Comparison of ENCODE assay signal across 16 cellular contexts in genomic region chr12:58906917-58907316, GRCh38. TPM values are rescaled to one million over a fixed set of nuclear protein-coding genes. Genes with fewer than 3 reads are reported as not detected.
DNase-seq lines count a peak whose midpoint lies in the region; ATAC-seq and TF ChIP-seq lines count a peak whose summit lies in the region.
"Had no signal": no experiment of that assay in that cellular context is flagged by ENCODE, and none has a peak within 500 bp of the region (broad histone marks: within the 10 kb centered on the region; RNA-seq: fewer than 3 reads in every experiment).

No MANE protein-coding gene starts in this region.

- no peak overlapping the region for H2BK5ac ChIP-seq in IMR-90 (ENCODE audit: low read depth, low read length, poor library complexity, severe bottlenecking)

- H2AK5ac ChIP-seq in IMR-90 (ENCODE audit: low read depth, low read length), result peak overlapping the region; percentile 75

- in situ Hi-C loops in IMR-90 (cut with MboI; ENCODE audit: low sequenced_read_pairs), result no loop called here

- dilution Hi-C loops in IMR-90 (cut with HindIII; ENCODE audit: low sequenced_read_pairs, unreplicated experiment), result no loop called here

- H4K20me1 ChIP-seq in IMR-90 (ENCODE audit: insufficient read depth, low read length), result peaks cover 4% of the 10 kb centered on the region; the same call in 1 of the 2 replicates

- peak overlapping the region; percentile 81; the same call in 1 of the 2 replicates for H4K5ac ChIP-seq in IMR-90 (ENCODE audit: low read depth, low read length)

- H3K27me3 ChIP-seq in IMR-90 (ENCODE audit: control insufficient read depth, insufficient read depth, low read length) (no peaks in the 10 kb centered on the region), prostate gland (replicated peaks; ENCODE audit: insufficient read depth) (no peaks in the 10 kb centered on the region)

- no peak for DNase-seq in IMR-90
- peak; percentile 88 for DNase-seq in epithelial cell of esophagus (ENCODE audit: low read depth)
- DNase-seq in nephron progenitor cell, result no peak
- DNase-seq in SIG-M5 (lab: John Stamatoyannopoulos, UW), result no peak
- DNase-seq in prostate gland (ENCODE audit: low spot score), result no peak
- no peak for DNase-seq in stimulated activated CD4-positive, alpha-beta T cell treated with anti-CD3 and anti-CD28 coated beads, Interleukin-15, amount 100 ng/mL, for 24 hours
- DNase-seq: Caco-2, DMS53, H9, MV-4-11, NCI-H1417, NCI-H1930, NCI-H226, NCI-H526 treated with DMSO at 0.1 percent for 48 hours had no signal

- TF ChIP-seq RAD21 in IMR-90 (IDR thresholded peaks at IDR 0.05; ENCODE audit: low read length), result no peak

- H2BK120ac ChIP-seq in IMR-90 (ENCODE audit: low read depth, low read length), result peak overlapping the region; percentile 16; the same call in 1 of the 2 replicates

- intact Hi-C loops in IMR-90 (cut with micrococcal nuclease) (no loop called here), prostate gland (cut with DNase I) (no loop called here)

- TF ChIP-seq POLR2A in IMR-90 (IDR thresholded peaks at IDR 0.05; ENCODE audit: low read depth, low read length), result no peak
- TF ChIP-seq POLR2A in prostate gland (IDR thresholded peaks at IDR 0.05), result no peak

- no peak overlapping the region; the same call in 1 of the 2 replicates for H3K14ac ChIP-seq in IMR-90 (replicated peaks; ENCODE audit: low read depth, low read length)

- no CpG with 5 or more reads among the region's 3 CpGs for WGBS in IMR-90 (ENCODE audit: extremely low coverage in 2 of 2, insufficient read length in 1 of 2), 2 experiments
- 64% methylated on average over 3 of the region's 3 CpGs for WGBS in prostate gland

- H3K23ac ChIP-seq in IMR-90 (ENCODE audit: low read depth, low read length), result no peak overlapping the region; the same call in 1 of the 2 replicates

- peaks cover 36% of the 10 kb centered on the region for H3K4me1 Mint-ChIP-seq in brain
- H3K4me1 Mint-ChIP-seq in nephron progenitor cell, result peaks cover 52% of the 10 kb centered on the region

- POLR2A ChIA-PET in IMR-90 (lab: Charles Lee; ENCODE audit: unreplicated experiment), result no interaction called here

- peak overlapping the region; percentile 71 for H3K18ac ChIP-seq in IMR-90 (ENCODE audit: low read depth, low read length)

- H3K27ac ChIP-seq in IMR-90 (ENCODE audit: insufficient read depth, low read length), result peak overlapping the region; percentile 61; the same call in 1 of the 2 replicates
- no peak overlapping the region for H3K27ac ChIP-seq in prostate gland

- CTCF ChIA-PET in IMR-90 (lab: Yijun Ruan, JAX), result interaction anchor here (1.4 kb wide), 1 partner anchor 14 kb away, joined by 5 read pairs; no protein-coding TSS in a partner anchor

- no peak overlapping the region for H3K56ac ChIP-seq in IMR-90 (ENCODE audit: extremely low read depth, insufficient read depth, low read length)

- no TSS peak for BruUV-seq in IMR-90 (replicated peaks; lab: Mats Ljungman, UMichigan)

- H3K4me3 Mint-ChIP-seq in brain (peak overlapping the region in 1 of 5 experiments; percentile 38), nephron progenitor cell (no peak overlapping the region)
- H3K4me3 Mint-ChIP-seq: H9 had no signal

- H3K9me3 ChIP-seq in IMR-90 (ENCODE audit: control insufficient read depth, insufficient read depth, low read length) (0 out of 2 replicates have a peak, but pooled peaks cover 4% of the 10 kb centered on the region), prostate gland (no peaks in the 10 kb centered on the region)
- H3K9me3 ChIP-seq: Caco-2 had no signal

- no peak overlapping the region for H3K4me2 ChIP-seq in IMR-90 (ENCODE audit: low read depth, low read length)

- peaks cover 41 to 48% of the 10 kb centered on the region in 2 experiments for H3K79me1 ChIP-seq in IMR-90 (ENCODE audit: low read depth in 1 of 2, low read length in 2 of 2)

- no peak overlapping the region for H2AK9ac ChIP-seq in IMR-90 (replicated peaks; ENCODE audit: low read depth, low read length, poor library complexity)

- H3K4me1 ChIP-seq in IMR-90 (ENCODE audit: control insufficient read depth, insufficient read depth, low read length) (peaks cover 7% of the 10 kb centered on the region; the same call in 1 of the 2 replicates), prostate gland (replicated peaks) (no peaks in the 10 kb centered on the region)
- H3K4me1 ChIP-seq: Caco-2 had no signal

- peaks cover 5% of the 10 kb centered on the region; the same call in 1 of the 2 replicates for H3K9me1 ChIP-seq in IMR-90 (ENCODE audit: insufficient read depth, low read length)

- peak overlapping the region; percentile 5; the same call in 1 of the 2 replicates for H4K91ac ChIP-seq in IMR-90 (ENCODE audit: insufficient read depth, low read depth, low read length)

- H2AFZ ChIP-seq in IMR-90 (replicated peaks; ENCODE audit: low read length, poor library complexity), result no peak overlapping the region

- no peaks in the 10 kb centered on the region for H3K27me3 Mint-ChIP-seq in brain
- H3K27me3 Mint-ChIP-seq in nephron progenitor cell (ENCODE audit: low read depth, poor library complexity), result peaks cover 4% of the 10 kb centered on the region

- H3K36me3 Mint-ChIP-seq in brain (peaks cover 63% of the 10 kb centered on the region), nephron progenitor cell (ENCODE audit: low read depth) (peaks cover 97% of the 10 kb centered on the region)

- peak overlapping the region; percentile 26; the same call in 1 of the 3 replicates for H2BK15ac ChIP-seq in IMR-90 (ENCODE audit: low read depth, low read length)

- H3K36me3 ChIP-seq in IMR-90 (ENCODE audit: control insufficient read depth, insufficient read depth, low read length) (peaks cover 41% of the 10 kb centered on the region), prostate gland (no peaks in the 10 kb centered on the region)

- H3K9me3 Mint-ChIP-seq in brain (peaks cover 4 to 9% (median 6%) of the 10 kb centered on the region in 5 experiments), nephron progenitor cell (peaks cover 76% of the 10 kb centered on the region)

- peak overlapping the region; percentile 17 to 40; a peak in 2 of 4 replicates for H4K8ac ChIP-seq in IMR-90 (ENCODE audit: low read depth in 2 of 2, low read length in 2 of 2)

- H3K27ac Mint-ChIP-seq in brain, result peak overlapping the region in 4 of 5 experiments; percentile 68 to 84 (median 80)
- H3K27ac Mint-ChIP-seq in nephron progenitor cell, result peak overlapping the region; percentile 89

- H2BK20ac ChIP-seq in IMR-90 (ENCODE audit: low read depth, low read length), result peak overlapping the region; percentile 24; the same call in 1 of the 2 replicates

- TF ChIP-seq CTCF in IMR-90 (conservative IDR thresholded peaks at IDR 0.05; ENCODE audit: low read depth, low read length) (no peak), brain (conservative IDR thresholded peaks at IDR 0.05) (no peak), epithelial cell of esophagus (IDR thresholded peaks at IDR 0.05; ENCODE audit: insufficient read depth, low read depth, low read length, missing control alignments) (no peak), nephron progenitor cell (IDR thresholded peaks at IDR 0.05) (no peak), prostate gland (IDR thresholded peaks at IDR 0.05) (no peak)

- H3K4me3 ChIP-seq in IMR-90 (ENCODE audit: insufficient read depth, low read depth, low read length), result no peak overlapping the region
- no peak overlapping the region for H3K4me3 ChIP-seq in epithelial cell of esophagus (ENCODE audit: low read length)
- H3K4me3 ChIP-seq in prostate gland, result no peak overlapping the region

- H3K9ac ChIP-seq in IMR-90 (ENCODE audit: low read depth, low read length), result no peak overlapping the region

- peak overlapping the region; percentile 59 for H3K4ac ChIP-seq in IMR-90 (ENCODE audit: low read depth, low read length)

- ATAC-seq in IMR-90 (ENCODE audit: low read depth) (no peak), HG02642 (IDR thresholded peaks at IDR 0.05; ENCODE audit: poor library complexity, unreplicated experiment) (no peak)

TF ChIP-seq in IMR-90, 13 proteins besides CTCF, POLR2A, EP300 and RAD21 (continues in another document):
- no peak for TF ChIP-seq RCOR1 (IDR thresholded peaks at IDR 0.05; ENCODE audit: insufficient replicate concordance, low read length)
- no peak for TF ChIP-seq RFX5 (IDR thresholded peaks at IDR 0.05; ENCODE audit: low read depth, low read length)
- no peak for TF ChIP-seq CHD1 (IDR thresholded peaks at IDR 0.05; ENCODE audit: low read depth, low read length)
- TF ChIP-seq MAFK (IDR thresholded peaks at IDR 0.05; ENCODE audit: low read depth, low read length), result no peak
- no peak for TF ChIP-seq MXI1 (IDR thresholded peaks at IDR 0.05; ENCODE audit: borderline replicate concordance, low read depth, low read length)
- no peak for TF ChIP-seq BHLHE40 (IDR thresholded peaks at IDR 0.05; ENCODE audit: low read depth, low read length)
- TF ChIP-seq SMC3 (IDR thresholded peaks at IDR 0.05; ENCODE audit: low read depth, low read length), result no peak
- no peak for TF ChIP-seq FOS (IDR thresholded peaks at IDR 0.05; ENCODE audit: low read depth, low read length)
- TF ChIP-seq CEBPB (IDR thresholded peaks at IDR 0.05; ENCODE audit: low read depth, low read length), result no peak
- TF ChIP-seq MAZ (IDR thresholded peaks at IDR 0.05; ENCODE audit: borderline replicate concordance, low read depth, low read length), result no peak
- TF ChIP-seq NFE2L2 (IDR thresholded peaks at IDR 0.05; ENCODE audit: low read depth, low read length), result no peak
- no peak for TF ChIP-seq USF2 (IDR thresholded peaks at IDR 0.05; ENCODE audit: low read depth, low read length)

RNA-seq across cellular contexts. Expression of gene LRIG3, which starts 13.4 kb away (rescaled TPM):
- total RNA-seq in IMR-90 (2012; rRNA removed) (63.9 and 71.2 TPM in 2 replicates), prostate gland (10 to 100 TPM; 25.2 to 31.7 TPM)
- polyA plus RNA-seq in IMR-90 (2012; rRNA removed) (23.6 and 26.4 TPM in 2 replicates), brain (ENCODE audit: insufficient read depth, low read depth, low replicate concordance) (4.8 TPM)
- polyA plus RNA-seq in IMR-90 (2012; cell fraction: cytosol; rRNA removed), result 17.8 and 17.9 TPM in 2 replicates
- polyA plus RNA-seq in IMR-90 (2012; cell fraction: nucleus; rRNA removed; ENCODE audit: low replicate concordance), result 42.5 and 141 TPM in 2 replicates
